ENCODE assay signal across 8 cellular contexts in genomic region chr1:180953291-180953747, GRCh38. TPM values are rescaled to one million over a fixed set of nuclear protein-coding genes. Genes with fewer than 3 reads are reported as not detected.
DNase-seq lines count a peak whose midpoint lies in the region; ATAC-seq and TF ChIP-seq lines count a peak whose summit lies in the region.

No MANE protein-coding gene starts in this region.

- DNase-seq in BE2C, result no peak
- DNase-seq in activated naive CD8-positive, alpha-beta T cell treated with anti-CD3 and anti-CD28 coated beads, Interleukin-2, amount 10 ng/mL, durations not matched to agents 7 days and 5 days, result no peak
- DNase-seq in lower leg skin (ENCODE audit: low spot score in 2 of 2), result peak in 1 of 2 donors; percentile 68
- DNase-seq in hippocampal formation (lab: John Stamatoyannopoulos, UW), result no peak
- no peak for DNase-seq in cortex of kidney (lab: John Stamatoyannopoulos, UW)

- H3K4me3 Mint-ChIP-seq in activated naive CD8-positive, alpha-beta T cell treated with anti-CD3 and anti-CD28 coated beads, Interleukin-2, amount 10 ng/mL, durations not matched to agents 7 days and 5 days, result peak overlapping the region; percentile 77

- peaks cover 16% of the 10 kb centered on the region for H3K36me3 ChIP-seq in BE2C

- H3K27me3 Mint-ChIP-seq in activated naive CD8-positive, alpha-beta T cell treated with anti-CD3 and anti-CD28 coated beads, Interleukin-2, amount 10 ng/mL, durations not matched to agents 7 days and 5 days, result no peaks in the 10 kb centered on the region

- peaks cover 21% of the 10 kb centered on the region for H3K36me3 Mint-ChIP-seq in activated naive CD8-positive, alpha-beta T cell treated with anti-CD3 and anti-CD28 coated beads, Interleukin-2, amount 10 ng/mL, durations not matched to agents 7 days and 5 days

- TF ChIP-seq CTCF in BE2C (IDR thresholded peaks at IDR 0.05; ENCODE audit: low read depth, low read length), result no peak
- TF ChIP-seq CTCF in lower leg skin (IDR thresholded peaks at IDR 0.05), result no peak

- H3K27me3 ChIP-seq in BE2C, result no peaks in the 10 kb centered on the region

- ATAC-seq in GM18909 (IDR thresholded peaks at IDR 0.05; ENCODE audit: poor library complexity, unreplicated experiment) (peak; percentile 23), HG03457 (IDR thresholded peaks at IDR 0.05; ENCODE audit: unreplicated experiment) (peak; percentile 14), GM18858 (IDR thresholded peaks at IDR 0.05; ENCODE audit: unreplicated experiment) (no peak)
- ATAC-seq in activated naive CD8-positive, alpha-beta T cell treated with anti-CD3 and anti-CD28 coated beads, Interleukin-2, amount 10 ng/mL, durations not matched to agents 7 days and 5 days (ENCODE audit: low read depth), result peak; percentile 9

- peaks cover 2% of the 10 kb centered on the region for H3K9me3 Mint-ChIP-seq in activated naive CD8-positive, alpha-beta T cell treated with anti-CD3 and anti-CD28 coated beads, Interleukin-2, amount 10 ng/mL, durations not matched to agents 7 days and 5 days

- peak overlapping the region; percentile 77 for H3K27ac Mint-ChIP-seq in activated naive CD8-positive, alpha-beta T cell treated with anti-CD3 and anti-CD28 coated beads, Interleukin-2, amount 10 ng/mL, durations not matched to agents 7 days and 5 days

- peaks cover 9% of the 10 kb centered on the region for H3K4me1 ChIP-seq in BE2C

- TF ChIP-seq POLR2A in lower leg skin (IDR thresholded peaks at IDR 0.05), result no peak

- peaks cover 4% of the 10 kb centered on the region for H3K4me1 Mint-ChIP-seq in activated naive CD8-positive, alpha-beta T cell treated with anti-CD3 and anti-CD28 coated beads, Interleukin-2, amount 10 ng/mL, durations not matched to agents 7 days and 5 days

- 38 to 39% methylated on average over 12 to 14 of the region's 16 CpGs for WGBS in lower leg skin, 2 donors

- POLR2A ChIA-PET in activated naive CD8-positive, alpha-beta T cell treated with anti-CD3 and anti-CD28 coated beads, Interleukin-2, amount 10 ng/mL, durations not matched to agents 7 days and 5 days (lab: Charles Lee), result no interaction called here

- H3K9me3 ChIP-seq in BE2C, result no peaks in the 10 kb centered on the region; the same call in 1 of the 2 replicates

- H3K4me3 ChIP-seq in BE2C (ENCODE audit: low read depth, low read length), result peak overlapping the region; percentile 51
- H3K4me3 ChIP-seq in lower leg skin (ENCODE audit: low read depth, poor library complexity, severe bottlenecking), result peak overlapping the region; percentile 10

- intact Hi-C loops in lower leg skin (cut with DNase I; ENCODE audit: low total_unique reads), result no loop called here

RNA-seq across cellular contexts. Expression of gene KIAA1614, which starts 40.6 kb away (rescaled TPM):
- polyA plus RNA-seq in BE2C (2012; ENCODE audit: insufficient read depth, insufficient read length, low read depth), result 8.6 TPM
- total RNA-seq in activated naive CD8-positive, alpha-beta T cell treated with anti-CD3 and anti-CD28 coated beads, Interleukin-2, amount 10 ng/mL, durations not matched to agents 7 days and 5 days, result under 1 TPM; 0.19 to 0.34 TPM
- total RNA-seq in lower leg skin, result 1 to 10 TPM; 1.0 to 8.5 (median 3.5) TPM
